10 cellular contexts compared by ENCODE assay signal in the genomic region with DNA sequence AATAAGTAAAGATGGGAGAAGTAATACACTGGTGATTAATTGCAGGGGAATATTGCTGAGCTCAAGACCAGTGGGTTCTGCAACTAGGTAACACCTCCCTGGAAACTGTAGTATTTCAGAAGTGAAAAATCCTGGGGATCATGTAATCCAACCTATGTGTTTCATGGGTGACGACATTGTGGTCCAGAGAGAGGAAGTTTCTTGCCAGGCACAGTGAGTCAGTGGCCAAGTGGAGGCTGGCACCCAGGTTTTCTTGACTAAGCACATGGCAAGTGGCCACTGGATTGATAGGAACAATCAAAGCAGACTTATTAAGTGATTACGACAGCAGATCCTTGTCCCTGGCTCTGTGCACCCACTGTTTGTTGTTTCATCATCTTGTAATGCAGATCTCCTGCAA. TPM values are rescaled to one million over a fixed set of nuclear protein-coding genes. Genes with fewer than 3 reads are reported as not detected.
DNase-seq lines count a peak whose midpoint lies in the region; ATAC-seq and TF ChIP-seq lines count a peak whose summit lies in the region.
"Had no signal": no experiment of that assay in that cellular context is flagged by ENCODE, and none has a peak within 500 bp of the region (broad histone marks: within the 10 kb centered on the region; RNA-seq: fewer than 3 reads in every experiment).

No MANE protein-coding gene starts in this region.

- TF ChIP-seq POLR2A in erythroblast (IDR thresholded peaks at IDR 0.05; ENCODE audit: low read length), result no peak

- no peak overlapping the region for H3K9ac ChIP-seq in Karpas-422 (ENCODE audit: low read length)

- H3K4me3 ChIP-seq in Karpas-422 (ENCODE audit: low read length), result no peak overlapping the region

- DNase-seq in AML-193 (lab: John Stamatoyannopoulos, UW) (peak; percentile 64 to 76), Karpas-422 (peak; percentile 38), amniotic epithelial cell (ENCODE audit: low read depth) (peak; percentile 98), medulla oblongata (ENCODE audit: extremely low spot score) (peak; percentile 76), NCI-H128 (lab: John Stamatoyannopoulos, UW; ENCODE audit: unreplicated experiment) (no peak), erythroblast (lab: John Stamatoyannopoulos, UW) (no peak)
- DNase-seq in activated CD4-positive, alpha-beta T cell treated with anti-CD3 and anti-CD28 coated beads for 1 hour, result no peak
- DNase-seq: mesenchymal stem cell had no signal

- no peak overlapping the region for H3K4me2 ChIP-seq in Karpas-422 (ENCODE audit: low read depth, low read length, poor library complexity, severe bottlenecking)

- H3K79me2 ChIP-seq in Karpas-422 (ENCODE audit: low read length), result no peaks in the 10 kb centered on the region

- H2AFZ ChIP-seq in Karpas-422 (ENCODE audit: low read length), result no peak overlapping the region

- no peaks in the 10 kb centered on the region for H3K9me3 ChIP-seq in Karpas-422 (ENCODE audit: low read length)

- no peak for ATAC-seq in HG03521 (IDR thresholded peaks at IDR 0.05; ENCODE audit: unreplicated experiment)

- no peak overlapping the region for H3K27ac ChIP-seq in Karpas-422 (ENCODE audit: low read length)

- H4K20me1 ChIP-seq in Karpas-422 (ENCODE audit: insufficient read depth, low read depth, low read length), result no peaks in the 10 kb centered on the region

- H3K9me2 ChIP-seq in Karpas-422 (replicated peaks; ENCODE audit: insufficient read depth, low read length), result no peaks in the 10 kb centered on the region

- no peaks in the 10 kb centered on the region for H3K27me3 ChIP-seq in Karpas-422 (ENCODE audit: low read length)

- H3K4me1 ChIP-seq in Karpas-422 (ENCODE audit: low read length), result peaks cover 28% of the 10 kb centered on the region

- no peaks in the 10 kb centered on the region for H3K36me3 ChIP-seq in Karpas-422 (ENCODE audit: insufficient read depth, low read length)

RNA-seq across cellular contexts. Expression of a gene that starts 14.6 kb away (rescaled TPM):
- 66.2 and 96.5 TPM in 2 replicates for total RNA-seq in Karpas-422 (2014; rRNA removed; shearing (Covaris generic); ENCODE audit: low replicate concordance)

RNA-seq across cellular contexts. Expression of a gene that starts 43.8 kb away (rescaled TPM):
- not detected in 2 replicates for total RNA-seq in Karpas-422 (2014; rRNA removed; shearing (Covaris generic); ENCODE audit: low replicate concordance)
- total RNA-seq: T-helper 2 cell treated with Interferon-gamma antibody and Interleukin-4, amounts not matched to agents 100 ng/mL and 5 ng/mL, for 36 hours had no signal

Comparison
In these comparisons a context has a peak if more than half of its experiments do, and no peak if none do; other contexts are left out.
1. DNase-seq: peak in AML-193 (2 of 2), Karpas-422 (single experiment), amniotic epithelial cell (single experiment) and medulla oblongata (single experiment); none in NCI-H128 (single experiment), activated CD4-positive, alpha-beta T cell treated with anti-CD3 and anti-CD28 coated beads for 1 hour (single experiment) and erythroblast (0 of 2).